Comparison of ENCODE assay signal across 25 cellular contexts in genomic region chr5:111022301-111022700, GRCh38. TPM values are rescaled to one million over a fixed set of nuclear protein-coding genes. Genes with fewer than 3 reads are reported as not detected.
"Had no signal": no experiment of that assay in that cellular context is flagged by ENCODE, and none has a peak within 500 bp of the region (broad histone marks: within the 10 kb centered on the region; RNA-seq: fewer than 3 reads in every experiment).

No MANE protein-coding gene starts in this region.

- H3K36me3 ChIP-seq: esophagus squamous epithelium, gastrocnemius medialis, heart right ventricle, left lung, lower lobe of right lung had no signal

- H3K27me3 ChIP-seq: esophagus squamous epithelium, gastrocnemius medialis, heart right ventricle, left lung had no signal

- DNase-seq: cerebellar nuclear complex; effector CD8-positive, alpha-beta T cell; effector memory CD8-positive, alpha-beta T cell; endodermal cell; erythroblast; esophagus squamous epithelium; foreskin fibroblast; foreskin melanocyte; gastrocnemius medialis; glutamatergic neuron; head of caudate nucleus; heart right ventricle; hippocampal formation; islet precursor cell; kidney; kidney glomerular epithelial cell; left lung; left ventricle myocardium superior; lower lobe of right lung; mesenchymal stem cell; mucosa of descending colon had no signal

- H3K9me3 ChIP-seq: esophagus squamous epithelium, gastrocnemius medialis, heart right ventricle, left lung, lower lobe of right lung, mucosa of descending colon had no signal

- H3K4me3 ChIP-seq: coronary artery, esophagus squamous epithelium, gastrocnemius medialis, heart right ventricle, left lung, lower lobe of right lung, mucosa of descending colon had no signal

- ATAC-seq: effector memory CD8-positive, alpha-beta T cell; esophagus mucosa; gastrocnemius medialis; heart right ventricle; left lung; left ventricle myocardium superior; lower lobe of right lung; mucosa of descending colon had no signal

- H3K27ac ChIP-seq: coronary artery, epithelial cell of prostate, esophagus squamous epithelium, gastrocnemius medialis, heart right ventricle, left lung, lower lobe of right lung had no signal

- H3K4me1 ChIP-seq: esophagus squamous epithelium, gastrocnemius medialis, heart right ventricle, left lung, lower lobe of right lung had no signal

RNA-seq across cellular contexts. Expression of gene TSLP, which starts 49.2 kb away (rescaled TPM):
- total RNA-seq: lung microvascular endothelial cell had no signal
